11 cellular contexts compared by ENCODE assay signal in genomic region chr20:58634121-58634817, GRCh38. TPM values are rescaled to one million over a fixed set of nuclear protein-coding genes. Genes with fewer than 3 reads are reported as not detected.
DNase-seq lines count a peak whose midpoint lies in the region; TF ChIP-seq lines count a peak whose summit lies in the region.
"Had no signal": no experiment of that assay in that cellular context is flagged by ENCODE, and none has a peak within 500 bp of the region (broad histone marks: within the 10 kb centered on the region; RNA-seq: fewer than 3 reads in every experiment).

No MANE protein-coding gene starts in this region.

- H3K27ac ChIP-seq in fibroblast of lung (ENCODE audit: insufficient read depth, low read length), result no peak overlapping the region
- H3K27ac ChIP-seq: ascending aorta had no signal

- no peaks in the 10 kb centered on the region for H3K36me3 ChIP-seq in fibroblast of lung (ENCODE audit: control insufficient read depth, insufficient read depth, low read length)
- H3K36me3 ChIP-seq: ascending aorta had no signal

- TF ChIP-seq CTCF in GM13976 (IDR thresholded peaks at IDR 0.05; ENCODE audit: borderline replicate concordance, control extremely low read depth, extremely low read depth, insufficient read depth, missing control alignments), result no peak
- TF ChIP-seq CTCF in fibroblast of lung (conservative IDR thresholded peaks at IDR 0.05 in 1 of 2, IDR thresholded peaks at IDR 0.05 in 1 of 2; ENCODE audit: low read depth in 1 of 2, low read length in 2 of 2), result no peak
- no peak for TF ChIP-seq CTCF in GM10266 (IDR thresholded peaks at IDR 0.05; ENCODE audit: control insufficient read depth, insufficient read depth, low read depth, missing control alignments)

- H2AFZ ChIP-seq in fibroblast of lung (ENCODE audit: low read length), result peak overlapping the region; percentile 58

- no peaks in the 10 kb centered on the region for H4K20me1 ChIP-seq in fibroblast of lung (ENCODE audit: control insufficient read depth, extremely low read depth, insufficient read depth, low read length)

- no peak overlapping the region for H3K9ac ChIP-seq in fibroblast of lung (ENCODE audit: insufficient read depth, low read length)

- H3K4me2 ChIP-seq in fibroblast of lung (ENCODE audit: extremely low read depth, insufficient read depth, low read length), result peak overlapping the region; percentile 63

- H3K9me3 ChIP-seq in fibroblast of lung (ENCODE audit: control insufficient read depth, insufficient read depth, low read depth, low read length), result no peaks in the 10 kb centered on the region
- H3K9me3 ChIP-seq: ascending aorta had no signal

- DNase-seq in GM13976 (ENCODE audit: low spot score) (peak; percentile 65), fibroblast of lung (ENCODE audit: low read depth in 2 of 2) (peak; percentile 71 to 89), GM10266 (ENCODE audit: extremely low spot score) (no peak), GM19238 (ENCODE audit: insufficient read length, low spot score) (no peak), Kasumi-1 (lab: John Stamatoyannopoulos, UW) (no peak), iPS-NIHi11 (ENCODE audit: low spot score) (no peak)
- DNase-seq in activated CD4-positive, CD25-positive, alpha-beta regulatory T cell treated with anti-CD3 and anti-CD28 coated beads, Interleukin-2, amount 50 U/mL, for 72 hours, result peak; percentile 27
- DNase-seq in stimulated activated CD4-positive, alpha-beta T cell treated with anti-CD3 and anti-CD28 coated beads, TNF-alpha, amount 100 ng/mL, for 24 hours (ENCODE audit: low read depth in 3 of 3), result peak in 2 of 3 experiments; percentile 16 to 35
- DNase-seq: midbrain, NCI-H526 treated with DMSO at 0.1 percent for 48 hours had no signal

- H3K79me2 ChIP-seq in fibroblast of lung (ENCODE audit: control insufficient read depth, insufficient read depth, low read length), result no peaks in the 10 kb centered on the region

- in situ Hi-C loops in GM13976 (cut with MboI; ENCODE audit: low sequenced_read_pairs, unreplicated experiment), result loop anchor here (25.0 kb wide), 1 partner anchor 397 kb away; the partner anchor contains the start of gene ANKRD60

- H3K4me3 ChIP-seq in fibroblast of lung (replicated peaks in 1 of 4; ENCODE audit: control extremely low read depth in 1 of 4, insufficient read depth in 1 of 4, low read depth in 3 of 4, low read length in 4 of 4), result no peak overlapping the region
- H3K4me3 ChIP-seq: ascending aorta had no signal

- H3K27me3 ChIP-seq in fibroblast of lung (ENCODE audit: control insufficient read depth, insufficient read depth, low read length), result no peaks in the 10 kb centered on the region
- H3K27me3 ChIP-seq: ascending aorta had no signal

- H3K4me1 ChIP-seq in fibroblast of lung (ENCODE audit: control insufficient read depth, extremely low read depth, insufficient read depth, low read length), result peaks cover 8% of the 10 kb centered on the region
- H3K4me1 ChIP-seq: ascending aorta had no signal

RNA-seq across cellular contexts. Expression of gene STX16, which starts 16.8 kb away (rescaled TPM):
- 46.0 and 64.9 TPM in 2 replicates for total RNA-seq in fibroblast of lung
- 35.1 and 39.3 TPM in 2 replicates for polyA plus RNA-seq in fibroblast of lung
- polyA plus RNA-seq in fibroblast of lung (2012), result 25.1 and 26.9 TPM in 2 replicates
- 7.7 and 32.4 TPM in 2 replicates for polyA minus RNA-seq in fibroblast of lung (ENCODE audit: low replicate concordance)

RNA-seq across cellular contexts. Expression of gene NPEPL1, which starts 58.3 kb away (rescaled TPM):
- 18.7 and 24.6 TPM in 2 replicates for total RNA-seq in fibroblast of lung
- 2.9 and 3.7 TPM in 2 replicates for polyA plus RNA-seq in fibroblast of lung
- 11.2 and 15.5 TPM in 2 replicates for polyA plus RNA-seq in fibroblast of lung (2012)
- polyA minus RNA-seq in fibroblast of lung (ENCODE audit: low replicate concordance), result 2.6 and 19.7 TPM in 2 replicates

Comparison
In these comparisons a context has a peak if more than half of its experiments do, and no peak if none do; other contexts are left out.
1. DNase-seq: peak in GM13976 (single experiment), activated CD4-positive, CD25-positive, alpha-beta regulatory T cell treated with anti-CD3 and anti-CD28 coated beads, Interleukin-2, amount 50 U/mL, for 72 hours (single experiment), fibroblast of lung (2 of 2) and stimulated activated CD4-positive, alpha-beta T cell treated with anti-CD3 and anti-CD28 coated beads, TNF-alpha, amount 100 ng/mL, for 24 hours (2 of 3); none in GM10266 (single experiment), GM19238 (single experiment), Kasumi-1 (0 of 2) and iPS-NIHi11 (single experiment).